Comparison of ENCODE assay signal across 32 cellular contexts in genomic region chr10:107019154-107019553, GRCh38.
"Had no signal": no experiment of that assay in that cellular context is flagged by ENCODE, and none has a peak within 500 bp of the region (broad histone marks: within the 10 kb centered on the region; RNA-seq: fewer than 3 reads in every experiment).

No MANE protein-coding gene starts in this region.

- H3K36me3 ChIP-seq: adrenal gland, ascending aorta, brain microvascular endothelial cell, breast epithelium had no signal

- H3K27ac ChIP-seq: adrenal gland, ascending aorta, body of pancreas, brain microvascular endothelial cell, breast epithelium had no signal

- ATAC-seq: activated naive CD4-positive, alpha-beta T cell treated with anti-CD3 and anti-CD28 coated beads, Interleukin-2, amount 50 U/mL, for 72 hours; activated naive CD8-positive, alpha-beta T cell treated with anti-CD3 and anti-CD28 coated beads, Interleukin-2, amount 50 U/mL, for 24 hours; activated T-cell treated with anti-CD3 and anti-CD28 coated beads, Interleukin-2, amount 50 U/mL, for 4 hours; activated T-cell treated with anti-CD3 and anti-CD28 coated beads, Interleukin-2, amount 50 U/mL, for 72 hours; activated T-helper 17 cell treated with anti-CD3 and anti-CD28 coated beads, Interleukin-2, amount 50 U/mL, for 72 hours; body of pancreas had no signal

- H3K4me1 ChIP-seq: adrenal gland, ascending aorta, body of pancreas, breast epithelium had no signal

- H3K27me3 ChIP-seq: adrenal gland, ascending aorta, body of pancreas, brain microvascular endothelial cell, breast epithelium had no signal

- H3K4me3 ChIP-seq: adrenal gland, ascending aorta, body of pancreas, breast epithelium had no signal

- H3K9me3 ChIP-seq: adrenal gland, ascending aorta, body of pancreas had no signal

- DNase-seq: activated effector memory CD4-positive, alpha-beta T cell treated with anti-CD3 and anti-CD28 coated beads, Interleukin-2, amount 50 U/mL, for 16 hours; activated effector memory CD4-positive, alpha-beta T cell treated with Interleukin-2 at 50 U/mL for 16 hours; activated gamma-delta T cell; activated gamma-delta T cell treated with Interleukin-2 at 50 U/mL for 16 hours; activated naive CD4-positive, alpha-beta T cell; activated naive CD4-positive, alpha-beta T cell treated with anti-CD3 and anti-CD28 coated beads for 36 hours; activated naive CD4-positive, alpha-beta T cell treated with anti-CD3 and anti-CD28 coated beads, Interleukin-2, amount 10 ng/mL, durations not matched to agents 7 days and 5 days; activated naive CD4-positive, alpha-beta T cell treated with anti-CD3 and anti-CD28 coated beads, Interleukin-2, amount 50 U/mL, for 16 hours; activated naive CD4-positive, alpha-beta T cell treated with Interleukin-2 at 50 U/mL for 16 hours; activated naive CD8-positive, alpha-beta T cell treated with anti-CD3 and anti-CD28 coated beads for 36 hours; activated naive CD8-positive, alpha-beta T cell treated with anti-CD3 and anti-CD28 coated beads, Interleukin-2, amount 10 ng/mL, durations not matched to agents 7 days and 5 days; activated naive CD8-positive, alpha-beta T cell treated with anti-CD3 and anti-CD28 coated beads, Interleukin-2, amount 50 U/mL, for 24 hours; activated T-cell treated with anti-CD3 and anti-CD28 coated beads for 4 hours; activated T-cell treated with anti-CD3 and anti-CD28 coated beads, Interleukin-2, amount 50 U/mL, for 1 hour; activated T-cell treated with anti-CD3 and anti-CD28 coated beads, Interleukin-2, amount 50 U/mL, for 24 hours; activated T-cell treated with anti-CD3 and anti-CD28 coated beads, Interleukin-2, amount 50 U/mL, for 4 hours; activated T-cell treated with anti-CD3 and anti-CD28 coated beads, Interleukin-2, amount 50 U/mL, for 48 hours; activated T-cell treated with anti-CD3 and anti-CD28 coated beads, Interleukin-2, amount 50 U/mL, for 72 hours; adrenal gland; amniotic stem cell; amygdala; anterior cingulate cortex; aorta; body of pancreas; brain microvascular endothelial cell; caudate nucleus; central memory CD4-positive, alpha-beta T cell; cerebellar nuclear complex had no signal
